In genomic region chr9:5958273-5958672, GRCh38 we compare ENCODE assay signal across 18 cellular contexts. TPM values are rescaled to one million over a fixed set of nuclear protein-coding genes. Genes with fewer than 3 reads are reported as not detected.
DNase-seq lines count a peak whose midpoint lies in the region; ATAC-seq and TF ChIP-seq lines count a peak whose summit lies in the region.
"Had no signal": no experiment of that assay in that cellular context is flagged by ENCODE, and none has a peak within 500 bp of the region (broad histone marks: within the 10 kb centered on the region; RNA-seq: fewer than 3 reads in every experiment).

No MANE protein-coding gene starts in this region.

- no peak for TF ChIP-seq CTCF in GM13976 (IDR thresholded peaks at IDR 0.05; ENCODE audit: borderline replicate concordance, control extremely low read depth, extremely low read depth, insufficient read depth, missing control alignments)
- no peak for TF ChIP-seq CTCF in endodermal cell (conservative IDR thresholded peaks at IDR 0.05)

- no peaks in the 10 kb centered on the region for H3K36me3 ChIP-seq in endodermal cell (ENCODE audit: control insufficient read depth, insufficient read depth, low read length)
- no peaks in the 10 kb centered on the region for H3K36me3 ChIP-seq in H7 (replicated peaks; ENCODE audit: control insufficient read depth, insufficient read depth, low read length)
- H3K36me3 ChIP-seq: HAP-1 had no signal

- WGBS in endodermal cell (ENCODE audit: insufficient coverage in 1 of 2, insufficient read length in 1 of 2), 2 experiments = 95 to 96% methylated on average over 4 to 6 of the region's 6 CpGs

- H3K27me3 ChIP-seq in endodermal cell (ENCODE audit: control insufficient read depth, insufficient read depth, low read length, poor library complexity, severe bottlenecking) (no peaks in the 10 kb centered on the region), H7 (ENCODE audit: control insufficient read depth, insufficient read depth, low read length) (no peaks in the 10 kb centered on the region)
- H3K27me3 ChIP-seq: left lung had no signal

- ATAC-seq in GM21423 (IDR thresholded peaks at IDR 0.05; ENCODE audit: unreplicated experiment) (peak; percentile 61), HG03378 (IDR thresholded peaks at IDR 0.05; ENCODE audit: unreplicated experiment) (peak; percentile 65)
- ATAC-seq: left lung, Right ventricle myocardium inferior, sciatic nerve had no signal

- no peak overlapping the region for H3K27ac ChIP-seq in endodermal cell (ENCODE audit: low read depth, low read length)
- H3K27ac ChIP-seq: left lung had no signal

- H3K4me3 Mint-ChIP-seq in endodermal cell = no peak overlapping the region
- H3K4me3 Mint-ChIP-seq: activated naive CD4-positive, alpha-beta T cell treated with anti-CD3 and anti-CD28 coated beads for 36 hours had no signal

- peaks cover 9% of the 10 kb centered on the region for H3K4me1 Mint-ChIP-seq in endodermal cell

- no peak overlapping the region for H3K27ac Mint-ChIP-seq in endodermal cell
- H3K27ac Mint-ChIP-seq: activated naive CD4-positive, alpha-beta T cell treated with anti-CD3 and anti-CD28 coated beads for 36 hours had no signal

- in situ Hi-C loops in GM13976 (cut with MboI; ENCODE audit: low sequenced_read_pairs, unreplicated experiment) = no loop called here

- H3K9ac ChIP-seq in endodermal cell (ENCODE audit: extremely low read depth, low read length, poor library complexity, severe bottlenecking) = no peak overlapping the region

- no peaks in the 10 kb centered on the region for H3K27me3 Mint-ChIP-seq in endodermal cell (ENCODE audit: insufficient read depth)

- DNase-seq in GM13976 (ENCODE audit: low spot score) (peak; percentile 16), endodermal cell (peak; percentile 59), H7 (no peak), medulla oblongata (ENCODE audit: extremely low spot score) (no peak)
- no peak for DNase-seq in stimulated activated naive CD4-positive, alpha-beta T cell treated with Interleukin-2 at 50 U/mL for 16 hours (lab: John Stamatoyannopoulos, UW)
- no peak for DNase-seq in activated CD4-positive, alpha-beta T cell treated with anti-CD3 and anti-CD28 coated beads for 48 hours
- DNase-seq: activated naive CD4-positive, alpha-beta T cell treated with anti-CD3 and anti-CD28 coated beads for 36 hours; KG1; left lung; NCI-H1417; stimulated activated CD4-positive, alpha-beta T cell treated with anti-CD3 and anti-CD28 coated beads, Interleukin-1b, Interleukin-23, amount 100 ng/mL, for 48 hours; substantia nigra; T-helper 2 cell had no signal

- H3K36me3 Mint-ChIP-seq in endodermal cell (ENCODE audit: low read depth) = no peaks in the 10 kb centered on the region

- H3K9me3 ChIP-seq in endodermal cell (ENCODE audit: control insufficient read depth, low read length) = no peaks in the 10 kb centered on the region
- H3K9me3 ChIP-seq: HAP-1, left lung had no signal

- H3K4me3 ChIP-seq in endodermal cell (ENCODE audit: low read length) (no peak overlapping the region), H7 (ENCODE audit: insufficient read depth, low read depth, low read length) (no peak overlapping the region)
- H3K4me3 ChIP-seq: HAP-1, left lung had no signal

- H3K9me3 Mint-ChIP-seq in endodermal cell = no peaks in the 10 kb centered on the region
- H3K9me3 Mint-ChIP-seq: activated naive CD4-positive, alpha-beta T cell treated with anti-CD3 and anti-CD28 coated beads for 36 hours had no signal

- no peaks in the 10 kb centered on the region for H3K4me1 ChIP-seq in endodermal cell (ENCODE audit: control insufficient read depth, insufficient read depth, low read length)
- H3K4me1 ChIP-seq: left lung had no signal

RNA-seq across cellular contexts. Expression of gene RANBP6, which starts 57.2 kb away (rescaled TPM):
- total RNA-seq in endodermal cell = 10 to 100 TPM; 19.5 to 21.3 TPM
- 34.7 TPM for polyA plus RNA-seq in endodermal cell (2013, experiment 1 of 2)
- 28.5 TPM for polyA plus RNA-seq in endodermal cell (2013, experiment 2 of 2)
- total RNA-seq in H7 (2014; rRNA removed; shearing (Covaris generic)) = 13.4 and 16.6 TPM in 2 replicates

Comparison
In these comparisons a context has a peak if more than half of its experiments do, and no peak if none do; other contexts are left out.
1. DNase-seq: peak in GM13976 (single experiment) and endodermal cell (single experiment); none in H7 (single experiment), stimulated activated naive CD4-positive, alpha-beta T cell treated with Interleukin-2 at 50 U/mL for 16 hours (single experiment), activated CD4-positive, alpha-beta T cell treated with anti-CD3 and anti-CD28 coated beads for 48 hours (single experiment) and medulla oblongata (single experiment).